18 cellular contexts compared by ENCODE assay signal in the genomic region with DNA sequence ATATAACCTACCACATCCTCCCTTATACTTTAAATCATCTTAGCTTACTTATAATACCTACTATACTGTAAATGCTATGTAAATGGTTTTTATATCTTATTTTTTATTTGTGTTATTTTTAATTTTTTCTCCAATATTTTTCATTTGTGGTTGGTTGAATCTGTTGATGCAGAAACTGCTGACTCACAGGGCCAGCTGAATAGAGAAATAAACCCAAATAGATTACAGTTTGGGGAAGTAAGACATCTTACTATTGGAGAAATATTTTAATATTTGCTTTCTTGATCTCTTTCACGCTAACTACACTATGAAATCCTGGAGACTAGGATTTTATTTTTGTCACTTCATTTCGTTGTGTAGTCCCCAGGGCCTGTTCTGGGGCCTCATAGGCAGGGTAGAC.
"Had no signal": no experiment of that assay in that cellular context is flagged by ENCODE, and none has a peak within 500 bp of the region (broad histone marks: within the 10 kb centered on the region; RNA-seq: fewer than 3 reads in every experiment).

No MANE protein-coding gene starts in this region.

- H3K9me3 ChIP-seq: ascending aorta, breast epithelium, psoas muscle, right lobe of liver, suprapubic skin, upper lobe of left lung had no signal

- DNase-seq: activated CD4-positive, alpha-beta memory T cell treated with anti-CD3 and anti-CD28 coated beads for 36 hours; activated CD4-positive, alpha-beta T cell treated with anti-CD3 and anti-CD28 coated beads for 36 hours; activated CD8-positive, alpha-beta memory T cell treated with anti-CD3 and anti-CD28 coated beads, Interleukin-2, amount 10 ng/mL, durations not matched to agents 7 days and 5 days; activated naive CD4-positive, alpha-beta T cell treated with anti-CD3 and anti-CD28 coated beads, Interleukin-2, amount 10 ng/mL, durations not matched to agents 7 days and 5 days; activated T-cell treated with anti-CD3 and anti-CD28 coated beads, Interleukin-2, amount 50 U/mL, for 1 hour; cerebellar nuclear complex; effector memory CD4-positive, alpha-beta T cell; head of caudate nucleus; mesendoderm; psoas muscle; right lobe of liver; T-helper 9 cell; upper lobe of left lung had no signal

- ATAC-seq: activated CD4-positive, alpha-beta T cell treated with anti-CD3 and anti-CD28 coated beads for 36 hours; activated CD8-positive, alpha-beta memory T cell treated with anti-CD3 and anti-CD28 coated beads, Interleukin-2, amount 10 ng/mL, durations not matched to agents 7 days and 5 days; psoas muscle; right lobe of liver had no signal

- H3K9me3 Mint-ChIP-seq: activated CD4-positive, alpha-beta memory T cell treated with anti-CD3 and anti-CD28 coated beads for 36 hours; activated naive CD4-positive, alpha-beta T cell treated with anti-CD3 and anti-CD28 coated beads, Interleukin-2, amount 10 ng/mL, durations not matched to agents 7 days and 5 days; stimulated activated naive CD8-positive, alpha-beta T cell treated with anti-CD3 and anti-CD28 coated beads, Interleukin-15, Interleukin-2, amounts not matched to agents 100 ng/mL and 50 ng/mL, for 24 hours had no signal

- H3K36me3 Mint-ChIP-seq: activated CD4-positive, alpha-beta memory T cell treated with anti-CD3 and anti-CD28 coated beads for 36 hours; activated CD8-positive, alpha-beta memory T cell treated with anti-CD3 and anti-CD28 coated beads, Interleukin-2, amount 10 ng/mL, durations not matched to agents 7 days and 5 days; activated naive CD4-positive, alpha-beta T cell treated with anti-CD3 and anti-CD28 coated beads, Interleukin-2, amount 10 ng/mL, durations not matched to agents 7 days and 5 days had no signal

- H3K27ac ChIP-seq: ascending aorta, breast epithelium, psoas muscle, right lobe of liver, suprapubic skin, upper lobe of left lung had no signal

- H3K4me3 ChIP-seq: ascending aorta, breast epithelium, psoas muscle, right lobe of liver, suprapubic skin, upper lobe of left lung had no signal

- H3K27ac Mint-ChIP-seq: activated CD4-positive, alpha-beta memory T cell treated with anti-CD3 and anti-CD28 coated beads for 36 hours; activated CD4-positive, alpha-beta T cell treated with anti-CD3 and anti-CD28 coated beads for 36 hours; activated CD8-positive, alpha-beta memory T cell treated with anti-CD3 and anti-CD28 coated beads, Interleukin-2, amount 10 ng/mL, durations not matched to agents 7 days and 5 days; activated naive CD4-positive, alpha-beta T cell treated with anti-CD3 and anti-CD28 coated beads, Interleukin-2, amount 10 ng/mL, durations not matched to agents 7 days and 5 days; stimulated activated naive CD8-positive, alpha-beta T cell treated with anti-CD3 and anti-CD28 coated beads, Interleukin-15, Interleukin-2, amounts not matched to agents 100 ng/mL and 50 ng/mL, for 24 hours had no signal

- H3K36me3 ChIP-seq: ascending aorta, breast epithelium, right lobe of liver, suprapubic skin, upper lobe of left lung had no signal

- FAIRE-seq: frontal cortex had no signal

- H3K4me1 Mint-ChIP-seq: activated CD4-positive, alpha-beta T cell treated with anti-CD3 and anti-CD28 coated beads for 36 hours; activated CD8-positive, alpha-beta memory T cell treated with anti-CD3 and anti-CD28 coated beads, Interleukin-2, amount 10 ng/mL, durations not matched to agents 7 days and 5 days; activated naive CD4-positive, alpha-beta T cell treated with anti-CD3 and anti-CD28 coated beads, Interleukin-2, amount 10 ng/mL, durations not matched to agents 7 days and 5 days had no signal

- H3K4me3 Mint-ChIP-seq: activated CD4-positive, alpha-beta memory T cell treated with anti-CD3 and anti-CD28 coated beads for 36 hours; activated CD4-positive, alpha-beta T cell treated with anti-CD3 and anti-CD28 coated beads for 36 hours; activated CD8-positive, alpha-beta memory T cell treated with anti-CD3 and anti-CD28 coated beads, Interleukin-2, amount 10 ng/mL, durations not matched to agents 7 days and 5 days; activated naive CD4-positive, alpha-beta T cell treated with anti-CD3 and anti-CD28 coated beads, Interleukin-2, amount 10 ng/mL, durations not matched to agents 7 days and 5 days; stimulated activated naive CD8-positive, alpha-beta T cell treated with anti-CD3 and anti-CD28 coated beads, Interleukin-15, Interleukin-2, amounts not matched to agents 100 ng/mL and 50 ng/mL, for 24 hours had no signal
